14 cellular contexts compared by ENCODE assay signal in genomic region chr2:95374029-95374428, GRCh38.
"Had no signal": no experiment of that assay in that cellular context is flagged by ENCODE, and none has a peak within 500 bp of the region (broad histone marks: within the 10 kb centered on the region; RNA-seq: fewer than 3 reads in every experiment).

No MANE protein-coding gene starts in this region.

- H3K4me3 Mint-ChIP-seq: activated T-helper 17 cell treated with anti-CD3 and anti-CD28 coated beads, Interleukin-2, amount 50 U/mL, for 72 hours; natural killer cell; stimulated activated naive CD8-positive, alpha-beta T cell treated with anti-CD3 and anti-CD28 coated beads, Interleukin-15, Interleukin-2, amounts not matched to agents 100 ng/mL and 50 ng/mL, for 24 hours had no signal

- H3K4me1 Mint-ChIP-seq: natural killer cell had no signal

- H3K27ac Mint-ChIP-seq: activated T-helper 17 cell treated with anti-CD3 and anti-CD28 coated beads, Interleukin-2, amount 50 U/mL, for 72 hours; natural killer cell; stimulated activated naive CD8-positive, alpha-beta T cell treated with anti-CD3 and anti-CD28 coated beads, Interleukin-15, Interleukin-2, amounts not matched to agents 100 ng/mL and 50 ng/mL, for 24 hours had no signal

- DNase-seq: activated naive CD4-positive, alpha-beta T cell treated with Interleukin-2 at 50 U/mL for 16 hours; anterior cingulate cortex; brain microvascular endothelial cell; effector CD8-positive, alpha-beta T cell; foreskin keratinocyte; left colon; mesenchymal stem cell; natural killer cell; trophoblast cell had no signal

- H3K27me3 ChIP-seq: foreskin keratinocyte, suprapubic skin had no signal

- H3K9me3 ChIP-seq: suprapubic skin had no signal

- H3K4me2 ChIP-seq: smooth muscle cell had no signal

- H3K4me3 ChIP-seq: smooth muscle cell, suprapubic skin had no signal

- H3K4me1 ChIP-seq: foreskin keratinocyte, suprapubic skin had no signal

- H3K36me3 ChIP-seq: brain microvascular endothelial cell had no signal

- H3K36me3 Mint-ChIP-seq: natural killer cell had no signal

- ATAC-seq: activated CD4-positive, CD25-positive, alpha-beta regulatory T cell treated with anti-CD3 and anti-CD28 coated beads, Interleukin-2, amount 50 U/mL, for 24 hours; activated T-helper 17 cell treated with anti-CD3 and anti-CD28 coated beads, Interleukin-2, amount 50 U/mL, for 72 hours; foreskin keratinocyte; left colon; natural killer cell had no signal

- H3K9me3 Mint-ChIP-seq: activated T-helper 17 cell treated with anti-CD3 and anti-CD28 coated beads, Interleukin-2, amount 50 U/mL, for 72 hours; natural killer cell; stimulated activated naive CD8-positive, alpha-beta T cell treated with anti-CD3 and anti-CD28 coated beads, Interleukin-15, Interleukin-2, amounts not matched to agents 100 ng/mL and 50 ng/mL, for 24 hours had no signal

- H3K27ac ChIP-seq: brain microvascular endothelial cell, foreskin keratinocyte, suprapubic skin had no signal
